ENCODE assay signal across 1 cellular context in genomic region chr14:37652042-37652441, GRCh38.
TF ChIP-seq lines count a peak whose summit lies in the region.

No MANE protein-coding gene starts in this region.

TF ChIP-seq in HepG2, 621 proteins besides CTCF, POLR2A, EP300 and RAD21:
- TF ChIP-seq RERE (CRISPR knock-in tag; IDR thresholded peaks at IDR 0.05; ENCODE audit: low read depth) (no peak), TFE3 (CRISPR knock-in tag; IDR thresholded peaks at IDR 0.05) (no peak), PRDM10 (CRISPR knock-in tag; IDR thresholded peaks at IDR 0.05; ENCODE audit: low read depth) (no peak), MAFK (conservative IDR thresholded peaks at IDR 0.05 in 1 of 2, IDR thresholded peaks at IDR 0.05 in 1 of 2; ENCODE audit: low read length in 2 of 2) (peak; percentile 94 to 95), U2AF2 (IDR thresholded peaks at IDR 0.05; ENCODE audit: low read depth, low read length) (no peak), KMT2A (CRISPR knock-in tag; IDR thresholded peaks at IDR 0.05) (no peak), ZNF878 (CRISPR knock-in tag; IDR thresholded peaks at IDR 0.05) (0 out of 2 replicates have a peak, but pooled peaks have one; percentile 38), MAFF (IDR thresholded peaks at IDR 0.05; ENCODE audit: low read depth, low read length) (peak; percentile 92)
TF ChIP-seq in HepG2: peak in this region for 3.
